Comparison of ENCODE assay signal across 8 cellular contexts in the genomic region with DNA sequence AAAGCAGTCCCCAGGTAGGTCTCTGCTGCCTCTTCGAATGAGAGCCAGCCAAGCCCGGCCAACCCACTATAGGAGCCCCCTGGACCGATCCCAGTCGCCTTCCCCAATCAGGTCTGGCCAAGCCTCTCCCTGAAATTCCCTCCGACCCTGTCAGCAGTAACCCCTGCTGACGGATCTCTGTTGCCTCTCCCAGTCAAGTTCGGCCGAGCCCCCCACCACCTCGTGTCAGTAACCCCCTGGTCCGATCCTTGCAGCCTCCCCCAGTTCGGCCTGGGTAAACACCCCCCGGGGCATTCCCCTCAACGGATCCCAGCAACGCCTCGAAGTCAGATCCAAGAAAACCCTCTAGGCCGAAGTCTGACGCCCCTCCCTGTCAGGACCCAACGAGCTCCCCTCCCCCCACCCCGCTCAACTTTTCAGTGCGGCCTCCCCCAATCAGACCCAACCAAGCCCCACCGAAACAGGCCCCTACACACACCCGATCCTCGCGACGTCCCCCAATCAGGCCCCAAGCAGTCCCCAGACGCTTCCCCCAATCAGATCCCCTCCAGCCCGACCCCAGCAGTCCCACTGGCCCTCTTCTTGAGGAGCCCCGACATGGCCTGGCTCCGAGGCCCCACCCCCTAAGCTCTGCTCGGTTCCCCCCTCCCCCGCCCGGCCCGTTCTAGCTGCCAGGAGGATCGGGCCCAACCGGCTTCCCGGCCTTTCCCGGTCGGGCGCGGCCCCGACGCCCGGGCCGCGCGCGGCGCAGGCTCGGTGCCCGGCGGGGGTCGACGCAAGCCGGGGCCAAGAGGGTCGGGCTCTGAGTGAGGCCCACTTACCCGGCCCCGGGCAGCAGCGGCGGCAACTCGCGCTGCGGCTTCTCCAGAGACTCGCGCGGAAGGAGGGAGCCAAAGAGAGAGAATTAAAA. TPM values are rescaled to one million over a fixed set of nuclear protein-coding genes. Genes with fewer than 3 reads are reported as not detected.
DNase-seq lines count a peak whose midpoint lies in the region; ATAC-seq and TF ChIP-seq lines count a peak whose summit lies in the region.

No MANE protein-coding gene starts in this region.

- peaks cover 2% of the 10 kb centered on the region; the same call in 1 of the 2 replicates for H3K4me1 ChIP-seq in SJCRH30
- peaks cover 7 to 50% (median 34%) of the 10 kb centered on the region in 9 donors for H3K4me1 ChIP-seq in heart right ventricle

- DNase-seq in Ammon's horn (ENCODE audit: low spot score) (peak; percentile 49), SJCRH30 (peak; percentile 80 to 86), amniotic stem cell (lab: John Stamatoyannopoulos, UW) (peak; percentile 36), heart right ventricle (peak; percentile 62 to 68), pons (ENCODE audit: low spot score) (peak; percentile 17), SHP77 treated with DMSO at 0.1 percent for 48 hours (lab: John Stamatoyannopoulos, UW) (no peak)

- H3K9me3 ChIP-seq in SJCRH30 (replicated peaks) (no peaks in the 10 kb centered on the region), heart right ventricle (no peaks in the 10 kb centered on the region)

- intact Hi-C loops in heart right ventricle (cut with DNase I), result loop anchor here in 4 of 10 donors (1.0 to 5.0 kb wide), 4 partner anchors 12 to 70 kb away; partner anchors contain the start of genes DHPS (in 1 of the 4), GET3 (in 1 of the 4), JUNB (in 1 of the 4) and TRIR (in 1 of the 4)

- peaks cover 23% of the 10 kb centered on the region for H3K36me3 ChIP-seq in SJCRH30
- H3K36me3 ChIP-seq in heart right ventricle, result peaks cover 0 to 26% (median 8%) of the 10 kb centered on the region in 9 donors

- H3K27ac ChIP-seq in SJCRH30 (peak overlapping the region; percentile 84), heart right ventricle (peak overlapping the region; percentile 89 to 97 (median 94))

- H3K4me3 ChIP-seq in SJCRH30, result peak overlapping the region; percentile 78
- peak overlapping the region; percentile 58 to 83 (median 70) for H3K4me3 ChIP-seq in heart right ventricle

- ATAC-seq in GM19025 (IDR thresholded peaks at IDR 0.05; ENCODE audit: low read depth, unreplicated experiment) (peak; percentile 24), HG03457 (IDR thresholded peaks at IDR 0.05; ENCODE audit: unreplicated experiment) (peak; percentile 5), heart right ventricle (peak; percentile 36 to 72 (median 54))

- no peak for TF ChIP-seq CTCF in heart right ventricle (IDR thresholded peaks at IDR 0.05)

- WGBS in heart right ventricle, 2 donors, result 1% methylated on average over 64 to 65 of the region's 65 CpGs

- H3K27me3 ChIP-seq in SJCRH30 (no peaks in the 10 kb centered on the region), heart right ventricle (no peaks in the 10 kb centered on the region)

RNA-seq across cellular contexts. Expression of gene TNPO2, which starts 1.8 kb away (rescaled TPM):
- 72.4 and 80.9 TPM in 2 replicates for total RNA-seq in SJCRH30 (2014; rRNA removed; shearing (Covaris generic))
- total RNA-seq in heart right ventricle, result 10 to 100 TPM; 32.3 to 51.1 (median 41.6) TPM
- 10 to 100 TPM; 17.3 to 25.9 TPM for polyA plus RNA-seq in heart right ventricle

RNA-seq across cellular contexts. Expression of gene TRIR, which starts 12.6 kb away (rescaled TPM):
- total RNA-seq in SJCRH30 (2014; rRNA removed; shearing (Covaris generic)), result 431 and 462 TPM in 2 replicates
- total RNA-seq in heart right ventricle, result 100 to 1,000 TPM in 3 of 10 donors, 10 to 100 TPM in 7; 82.2 to 143 (median 91.0) TPM
- polyA plus RNA-seq in heart right ventricle, result 100 to 1,000 TPM; 234 to 253 TPM

RNA-seq across cellular contexts. Expression of gene GET3, which starts 15.4 kb away (rescaled TPM):
- total RNA-seq in SJCRH30 (2014; rRNA removed; shearing (Covaris generic)), result 79.5 and 87.1 TPM in 2 replicates
- 10 to 100 TPM; 50.6 to 79.7 (median 60.1) TPM for total RNA-seq in heart right ventricle
- polyA plus RNA-seq in heart right ventricle, result 100 to 1,000 TPM in 1 of 2 donors, 10 to 100 TPM in 1; 37.0 to 121 TPM

RNA-seq across cellular contexts. Expression of gene FBXW9, which starts 25.5 kb away (rescaled TPM):
- total RNA-seq in SJCRH30 (2014; rRNA removed; shearing (Covaris generic)), result 7.8 and 8.3 TPM in 2 replicates
- 1 to 10 TPM; 1.2 to 3.1 (median 2.1) TPM for total RNA-seq in heart right ventricle
- polyA plus RNA-seq in heart right ventricle, result 1 to 10 TPM; 1.2 to 4.6 TPM

RNA-seq across cellular contexts. Expression of gene BEST2, which starts 29.7 kb away (rescaled TPM):
- total RNA-seq in SJCRH30 (2014; rRNA removed; shearing (Covaris generic)), result 0.04 and 0.10 TPM in 2 replicates
- not detected for total RNA-seq in heart right ventricle
- polyA plus RNA-seq in heart right ventricle, result not detected
